ENCODE assay signal across 2 cellular contexts in the genomic region with DNA sequence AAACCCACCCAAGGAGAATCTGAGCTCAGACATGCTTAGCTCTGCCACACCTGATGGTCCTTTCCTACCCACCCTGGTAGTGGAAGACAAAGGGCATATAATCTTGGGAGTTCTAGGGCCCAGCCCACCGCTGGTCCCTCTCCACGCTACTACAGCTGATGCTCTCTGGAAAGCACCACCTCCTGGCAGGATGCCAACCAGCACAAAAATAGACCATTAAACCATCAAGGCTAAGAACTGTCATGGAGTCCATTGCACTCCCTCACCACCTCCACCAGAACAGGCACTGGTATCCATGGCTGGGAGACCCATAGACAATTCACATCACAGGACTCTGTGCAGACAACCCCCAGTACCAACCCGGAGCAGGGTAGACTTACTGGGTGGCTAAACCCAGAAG.
TF ChIP-seq lines count a peak whose summit lies in the region.

No MANE protein-coding gene starts in this region.

TF ChIP-seq in GM12878, 131 proteins besides CTCF, POLR2A, EP300 and RAD21 (continued from another document):
- no peak for TF ChIP-seq NRF1 (conservative IDR thresholded peaks at IDR 0.05; ENCODE audit: low read depth, low read length)
- TF ChIP-seq ETV6 (conservative IDR thresholded peaks at IDR 0.05 in 1 of 2, IDR thresholded peaks at IDR 0.05 in 1 of 2; ENCODE audit: borderline replicate concordance in 1 of 2, low read depth in 1 of 2) = no peak
- TF ChIP-seq IRF4 (IDR thresholded peaks at IDR 0.05; ENCODE audit: low read depth, low read length) = no peak
- TF ChIP-seq CREM (IDR thresholded peaks at IDR 0.05; ENCODE audit: low read depth) = no peak
- no peak for TF ChIP-seq KAT2A (conservative IDR thresholded peaks at IDR 0.05; ENCODE audit: control insufficient read depth, low read depth, low read length)
- TF ChIP-seq, protein P1, sequence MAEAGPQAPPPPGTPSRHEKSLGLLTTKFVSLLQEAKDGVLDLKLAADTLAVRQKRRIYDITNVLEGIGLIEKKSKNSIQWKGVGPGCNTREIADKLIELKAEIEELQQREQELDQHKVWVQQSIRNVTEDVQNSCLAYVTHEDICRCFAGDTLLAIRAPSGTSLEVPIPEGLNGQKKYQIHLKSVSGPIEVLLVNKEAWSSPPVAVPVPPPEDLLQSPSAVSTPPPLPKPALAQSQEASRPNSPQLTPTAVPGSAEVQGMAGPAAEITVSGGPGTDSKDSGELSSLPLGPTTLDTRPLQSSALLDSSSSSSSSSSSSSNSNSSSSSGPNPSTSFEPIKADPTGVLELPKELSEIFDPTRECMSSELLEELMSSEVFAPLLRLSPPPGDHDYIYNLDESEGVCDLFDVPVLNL (IDR thresholded peaks at IDR 0.05; ENCODE audit: low read depth, low read length) = no peak
- TF ChIP-seq, protein P2, sequence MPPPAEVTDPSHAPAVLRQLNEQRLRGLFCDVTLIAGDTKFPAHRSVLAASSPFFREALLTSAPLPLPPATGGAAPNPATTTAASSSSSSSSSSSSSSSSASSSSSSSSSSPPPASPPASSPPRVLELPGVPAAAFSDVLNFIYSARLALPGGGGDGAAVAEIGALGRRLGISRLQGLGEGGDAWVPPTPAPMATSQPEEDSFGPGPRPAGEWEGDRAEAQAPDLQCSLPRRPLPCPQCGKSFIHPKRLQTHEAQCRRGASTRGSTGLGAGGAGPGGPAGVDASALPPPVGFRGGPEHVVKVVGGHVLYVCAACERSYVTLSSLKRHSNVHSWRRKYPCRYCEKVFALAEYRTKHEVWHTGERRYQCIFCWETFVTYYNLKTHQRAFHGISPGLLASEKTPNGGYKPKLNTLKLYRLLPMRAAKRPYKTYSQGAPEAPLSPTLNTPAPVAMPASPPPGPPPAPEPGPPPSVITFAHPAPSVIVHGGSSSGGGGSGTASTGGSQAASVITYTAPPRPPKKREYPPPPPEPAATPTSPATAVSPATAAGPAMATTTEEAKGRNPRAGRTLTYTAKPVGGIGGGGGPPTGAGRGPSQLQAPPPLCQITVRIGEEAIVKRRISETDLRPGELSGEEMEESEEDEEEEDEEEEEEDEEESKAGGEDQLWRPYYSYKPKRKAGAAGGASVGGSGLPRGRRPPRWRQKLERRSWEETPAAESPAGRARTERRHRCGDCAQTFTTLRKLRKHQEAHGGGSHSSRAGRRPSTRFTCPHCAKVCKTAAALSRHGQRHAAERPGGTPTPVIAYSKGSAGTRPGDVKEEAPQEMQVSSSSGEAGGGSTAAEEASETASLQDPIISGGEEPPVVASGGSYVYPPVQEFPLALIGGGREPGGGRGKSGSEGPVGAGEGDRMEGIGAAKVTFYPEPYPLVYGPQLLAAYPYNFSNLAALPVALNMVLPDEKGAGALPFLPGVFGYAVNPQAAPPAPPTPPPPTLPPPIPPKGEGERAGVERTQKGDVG (CRISPR knock-in tag; IDR thresholded peaks at IDR 0.05) = no peak
- TF ChIP-seq FOXM1 (IDR thresholded peaks at IDR 0.05; ENCODE audit: low read depth, low read length) = no peak
- TF ChIP-seq RFX5 (IDR thresholded peaks at IDR 0.05; ENCODE audit: low read depth, low read length) = no peak
- TF ChIP-seq SUZ12 (IDR thresholded peaks at IDR 0.05; ENCODE audit: unreplicated experiment) = no peak
- TF ChIP-seq, protein P3, sequence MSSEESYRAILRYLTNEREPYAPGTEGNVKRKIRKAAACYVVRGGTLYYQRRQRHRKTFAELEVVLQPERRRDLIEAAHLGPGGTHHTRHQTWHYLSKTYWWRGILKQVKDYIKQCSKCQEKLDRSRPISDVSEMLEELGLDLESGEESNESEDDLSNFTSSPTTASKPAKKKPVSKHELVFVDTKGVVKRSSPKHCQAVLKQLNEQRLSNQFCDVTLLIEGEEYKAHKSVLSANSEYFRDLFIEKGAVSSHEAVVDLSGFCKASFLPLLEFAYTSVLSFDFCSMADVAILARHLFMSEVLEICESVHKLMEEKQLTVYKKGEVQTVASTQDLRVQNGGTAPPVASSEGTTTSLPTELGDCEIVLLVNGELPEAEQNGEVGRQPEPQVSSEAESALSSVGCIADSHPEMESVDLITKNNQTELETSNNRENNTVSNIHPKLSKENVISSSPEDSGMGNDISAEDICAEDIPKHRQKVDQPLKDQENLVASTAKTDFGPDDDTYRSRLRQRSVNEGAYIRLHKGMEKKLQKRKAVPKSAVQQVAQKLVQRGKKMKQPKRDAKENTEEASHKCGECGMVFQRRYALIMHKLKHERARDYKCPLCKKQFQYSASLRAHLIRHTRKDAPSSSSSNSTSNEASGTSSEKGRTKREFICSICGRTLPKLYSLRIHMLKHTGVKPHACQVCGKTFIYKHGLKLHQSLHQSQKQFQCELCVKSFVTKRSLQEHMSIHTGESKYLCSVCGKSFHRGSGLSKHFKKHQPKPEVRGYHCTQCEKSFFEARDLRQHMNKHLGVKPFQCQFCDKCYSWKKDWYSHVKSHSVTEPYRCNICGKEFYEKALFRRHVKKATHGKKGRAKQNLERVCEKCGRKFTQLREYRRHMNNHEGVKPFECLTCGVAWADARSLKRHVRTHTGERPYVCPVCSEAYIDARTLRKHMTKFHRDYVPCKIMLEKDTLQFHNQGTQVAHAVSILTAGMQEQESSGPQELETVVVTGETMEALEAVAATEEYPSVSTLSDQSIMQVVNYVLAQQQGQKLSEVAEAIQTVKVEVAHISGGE (CRISPR knock-in tag; IDR thresholded peaks at IDR 0.05) = no peak
- TF ChIP-seq, protein P4, sequence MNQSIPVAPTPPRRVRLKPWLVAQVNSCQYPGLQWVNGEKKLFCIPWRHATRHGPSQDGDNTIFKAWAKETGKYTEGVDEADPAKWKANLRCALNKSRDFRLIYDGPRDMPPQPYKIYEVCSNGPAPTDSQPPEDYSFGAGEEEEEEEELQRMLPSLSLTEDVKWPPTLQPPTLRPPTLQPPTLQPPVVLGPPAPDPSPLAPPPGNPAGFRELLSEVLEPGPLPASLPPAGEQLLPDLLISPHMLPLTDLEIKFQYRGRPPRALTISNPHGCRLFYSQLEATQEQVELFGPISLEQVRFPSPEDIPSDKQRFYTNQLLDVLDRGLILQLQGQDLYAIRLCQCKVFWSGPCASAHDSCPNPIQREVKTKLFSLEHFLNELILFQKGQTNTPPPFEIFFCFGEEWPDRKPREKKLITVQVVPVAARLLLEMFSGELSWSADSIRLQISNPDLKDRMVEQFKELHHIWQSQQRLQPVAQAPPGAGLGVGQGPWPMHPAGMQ (IDR thresholded peaks at IDR 0.05; ENCODE audit: borderline replicate concordance) = no peak
- no peak for TF ChIP-seq TBL1XR1 (IDR thresholded peaks at IDR 0.05; ENCODE audit: low read depth, low read length)
- TF ChIP-seq, protein P5, sequence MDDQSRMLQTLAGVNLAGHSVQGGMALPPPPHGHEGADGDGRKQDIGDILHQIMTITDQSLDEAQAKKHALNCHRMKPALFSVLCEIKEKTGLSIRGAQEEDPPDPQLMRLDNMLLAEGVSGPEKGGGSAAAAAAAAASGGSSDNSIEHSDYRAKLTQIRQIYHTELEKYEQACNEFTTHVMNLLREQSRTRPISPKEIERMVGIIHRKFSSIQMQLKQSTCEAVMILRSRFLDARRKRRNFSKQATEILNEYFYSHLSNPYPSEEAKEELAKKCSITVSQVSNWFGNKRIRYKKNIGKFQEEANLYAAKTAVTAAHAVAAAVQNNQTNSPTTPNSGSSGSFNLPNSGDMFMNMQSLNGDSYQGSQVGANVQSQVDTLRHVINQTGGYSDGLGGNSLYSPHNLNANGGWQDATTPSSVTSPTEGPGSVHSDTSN (IDR thresholded peaks at IDR 0.05; ENCODE audit: insufficient replicate concordance, low read depth, low read length) = no peak
- TF ChIP-seq CREB1 (IDR thresholded peaks at IDR 0.05; ENCODE audit: low read depth) = no peak

TF ChIP-seq in HepG2, 621 proteins besides CTCF, POLR2A, EP300 and RAD21 (continued from another document):
- TF ChIP-seq, protein P6, sequence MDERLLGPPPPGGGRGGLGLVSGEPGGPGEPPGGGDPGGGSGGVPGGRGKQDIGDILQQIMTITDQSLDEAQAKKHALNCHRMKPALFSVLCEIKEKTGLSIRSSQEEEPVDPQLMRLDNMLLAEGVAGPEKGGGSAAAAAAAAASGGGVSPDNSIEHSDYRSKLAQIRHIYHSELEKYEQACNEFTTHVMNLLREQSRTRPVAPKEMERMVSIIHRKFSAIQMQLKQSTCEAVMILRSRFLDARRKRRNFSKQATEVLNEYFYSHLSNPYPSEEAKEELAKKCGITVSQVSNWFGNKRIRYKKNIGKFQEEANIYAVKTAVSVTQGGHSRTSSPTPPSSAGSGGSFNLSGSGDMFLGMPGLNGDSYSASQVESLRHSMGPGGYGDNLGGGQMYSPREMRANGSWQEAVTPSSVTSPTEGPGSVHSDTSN (CRISPR knock-in tag; IDR thresholded peaks at IDR 0.05) = no peak
- TF ChIP-seq ZNF781 (CRISPR knock-in tag; IDR thresholded peaks at IDR 0.05; ENCODE audit: borderline replicate concordance, not compliant biosample characterization) (no peak), ZNF234 (CRISPR knock-in tag; conservative IDR thresholded peaks at IDR 0.05) (no peak), TBP (CRISPR knock-in tag; IDR thresholded peaks at IDR 0.05) (no peak), PPARG (CRISPR knock-in tag; conservative IDR thresholded peaks at IDR 0.05) (no peak), ZNF160 (CRISPR knock-in tag; IDR thresholded peaks at IDR 0.05) (no peak), KLF9 (CRISPR knock-in tag; IDR thresholded peaks at IDR 0.05; ENCODE audit: low read depth) (no peak)
